Comparison of ENCODE assay signal across 8 cellular contexts in genomic region chr12:92145731-92146496, GRCh38. TPM values are rescaled to one million over a fixed set of nuclear protein-coding genes. Genes with fewer than 3 reads are reported as not detected.
DNase-seq lines count a peak whose midpoint lies in the region; ATAC-seq, FAIRE-seq and TF ChIP-seq lines count a peak whose summit lies in the region.

Gene BTG1 (minus strand): TSS chr12:92145846. CDS start chr12:92145535, 311 bp downstream.

- intact Hi-C loops in OCI-LY7 (cut with micrococcal nuclease; ENCODE audit: unreplicated experiment): loop anchor here (1.0 to 2.0 kb wide), 6 partner anchors 26 to 424 kb away; no protein-coding TSS in a partner anchor

- no peaks in the 10 kb centered on the region for H3K9me3 ChIP-seq in OCI-LY7 (ENCODE audit: low read length)

- no peak for TF ChIP-seq CTCF in D721Med (IDR thresholded peaks at IDR 0.05; ENCODE audit: insufficient read depth, missing control alignments)
- TF ChIP-seq CTCF in OCI-LY7 (conservative IDR thresholded peaks at IDR 0.05; ENCODE audit: low read length): no peak
- no peak for TF ChIP-seq CTCF in endothelial cell (IDR thresholded peaks at IDR 0.05; ENCODE audit: unreplicated experiment)
- TF ChIP-seq CTCF in mesothelial cell of epicardium (IDR thresholded peaks at IDR 0.05; ENCODE audit: unreplicated experiment): no peak

- peak within 1 kb of the TSS; percentile 98 for H3K4me2 ChIP-seq in OCI-LY7 (ENCODE audit: low read length)

- H3K4me3 ChIP-seq in OCI-LY7 (ENCODE audit: low read depth, low read length, poor library complexity, severe bottlenecking): peak within 1 kb of the TSS; percentile 88

- FAIRE-seq in D721Med (lab: Jason Lieb, UNC): peak; percentile 25

- peaks cover 66% of the 10 kb centered on the region for H3K79me2 ChIP-seq in OCI-LY7 (ENCODE audit: insufficient read depth, low read depth, low read length)

- H3K36me3 Mint-ChIP-seq in endothelial cell (ENCODE audit: low read depth, unreplicated experiment) (peaks cover 28% of the 10 kb centered on the region), mesothelial cell of epicardium (peaks cover 9% of the 10 kb centered on the region)

- H3K4me1 Mint-ChIP-seq in endothelial cell (ENCODE audit: unreplicated experiment) (peaks cover 31% of the 10 kb centered on the region), mesothelial cell of epicardium (peaks cover 68% of the 10 kb centered on the region)

- peaks cover 38% of the 10 kb centered on the region for H4K20me1 ChIP-seq in OCI-LY7 (ENCODE audit: insufficient read depth, low read length)

- H3K9me3 Mint-ChIP-seq in endothelial cell (ENCODE audit: unreplicated experiment): no peaks in the 10 kb centered on the region
- H3K9me3 Mint-ChIP-seq in mesothelial cell of epicardium: no peaks in the 10 kb centered on the region

- peaks cover 41% of the 10 kb centered on the region for H3K36me3 ChIP-seq in OCI-LY7 (ENCODE audit: insufficient read depth, low read length)

- H3K4me3 Mint-ChIP-seq in endothelial cell (ENCODE audit: unreplicated experiment) (peak within 1 kb of the TSS; percentile 99), mesothelial cell of epicardium (peak within 1 kb of the TSS; percentile 99)

- no peaks in the 10 kb centered on the region for H3K9me2 ChIP-seq in OCI-LY7 (ENCODE audit: insufficient read depth, low read length)

- POLR2A ChIA-PET in OCI-LY7 (lab: Charles Lee): interaction anchor here (0.6 to 5.5 kb wide), 64 partner anchors 10 to 423 kb away, joined by 3 to 86 read pairs (median 5); no protein-coding TSS in a partner anchor

- no TSS peak for BruUV-seq in OCI-LY7 (replicated peaks; lab: Mats Ljungman, UMichigan)

- peak; percentile 67 for ATAC-seq in GM21526 (IDR thresholded peaks at IDR 0.05; ENCODE audit: low FRiP score, unreplicated experiment)

- peak within 1 kb of the TSS; percentile 73 for H3K27ac ChIP-seq in OCI-LY7 (ENCODE audit: low read depth, low read length, poor library complexity, severe bottlenecking)

- DNase-seq in D721Med (ENCODE audit: insufficient read length, low spot score) (peak; percentile 70), HuH-7.5 (ENCODE audit: low spot score) (peak; percentile 97), OCI-LY7 (ENCODE audit: low spot score) (peak; percentile 100), activated T-cell treated with anti-CD3 and anti-CD28 coated beads for 1 hour (ENCODE audit: low read depth) (peak; percentile 92), endothelial cell (ENCODE audit: low spot score) (peak; percentile 98), mesothelial cell of epicardium (ENCODE audit: low spot score in 2 of 2, unreplicated experiment in 2 of 2) (peak; percentile 96 to 98)
- peak; percentile 95 to 97 for DNase-seq in stimulated activated CD8-positive, alpha-beta memory T cell treated with anti-CD3 and anti-CD28 coated beads, Interleukin-15, amount 100 ng/mL, for 48 hours (ENCODE audit: low read depth in 2 of 2)

- H3K27me3 Mint-ChIP-seq in endothelial cell (ENCODE audit: unreplicated experiment) (peaks cover 16% of the 10 kb centered on the region), mesothelial cell of epicardium (ENCODE audit: low read depth) (no peaks in the 10 kb centered on the region)

- CTCF ChIA-PET in OCI-LY7 (lab: Charles Lee; ENCODE audit: unreplicated experiment): interaction anchor here (0.9 to 2.5 kb wide), 8 partner anchors 9 to 358 kb away, joined by 3 to 14 read pairs (median 3); no protein-coding TSS in a partner anchor

- peak within 1 kb of the TSS; percentile 98 for H3K27ac Mint-ChIP-seq in endothelial cell (ENCODE audit: unreplicated experiment)
- H3K27ac Mint-ChIP-seq in mesothelial cell of epicardium: peak within 1 kb of the TSS; percentile 99

- H2AFZ ChIP-seq in OCI-LY7 (ENCODE audit: low read length): peak within 1 kb of the TSS; percentile 66

- H3K4me1 ChIP-seq in OCI-LY7 (ENCODE audit: insufficient read depth, low read length, poor library complexity, severe bottlenecking): peaks cover 16% of the 10 kb centered on the region

RNA-seq across cellular contexts. Expression of gene BTG1, which starts in this region (rescaled TPM):
- 18.0 and 32.8 TPM in 2 replicates for total RNA-seq in OCI-LY7 (2014; rRNA removed; shearing (Covaris generic))
- 93.4 and 102 TPM in 2 replicates for total RNA-seq in OCI-LY7 (2022)
- total RNA-seq in endothelial cell (ENCODE audit: unreplicated experiment): 79.8 TPM
- total RNA-seq in mesothelial cell of epicardium: 68.1 to 71.5 TPM (median 71.0 TPM) in 3 replicates

Comparison
In these comparisons a context has a peak if more than half of its experiments do, and no peak if none do; other contexts are left out.
1. Peak in every context shown above with its lines: DNase-seq, ATAC-seq, H3K4me3 ChIP-seq and H3K27ac ChIP-seq.